27 cellular contexts compared by ENCODE assay signal in genomic region chr4:72471816-72472215, GRCh38.
"Had no signal": no experiment of that assay in that cellular context is flagged by ENCODE, and none has a peak within 500 bp of the region (broad histone marks: within the 10 kb centered on the region; RNA-seq: fewer than 3 reads in every experiment).

No MANE protein-coding gene starts in this region.

- H3K36me3 Mint-ChIP-seq: immature natural killer cell; memory B cell; naive thymus-derived CD4-positive, alpha-beta T cell; stimulated activated effector memory CD8-positive, alpha-beta T cell treated with anti-CD3 and anti-CD28 coated beads, Interleukin-12 subunit alpha, Interleukin-12 subunit beta, amount 100 ng/mL, for 72 hours had no signal

- H3K27ac Mint-ChIP-seq: immature natural killer cell; memory B cell; naive thymus-derived CD4-positive, alpha-beta T cell; nephron; stimulated activated effector memory CD8-positive, alpha-beta T cell treated with anti-CD3 and anti-CD28 coated beads, Interleukin-12 subunit alpha, Interleukin-12 subunit beta, amount 100 ng/mL, for 72 hours had no signal

- H3K9me3 ChIP-seq: gastrocnemius medialis, heart right ventricle, pancreas, stomach, thyroid gland, vagina had no signal

- H3K27me3 Mint-ChIP-seq: memory B cell had no signal

- DNase-seq: dorsolateral prefrontal cortex; effector CD4-positive, alpha-beta T cell; foreskin fibroblast; gastrocnemius medialis; heart right ventricle; hippocampal formation; immature natural killer cell; islet precursor cell; kidney glomerular epithelial cell; left ventricle myocardium superior; midbrain; naive thymus-derived CD4-positive, alpha-beta T cell; occipital lobe; pancreas; stimulated activated CD4-positive, alpha-beta T cell treated with anti-CD3 and anti-CD28 coated beads, Interleukin-2, amount 100 ng/mL, for 24 hours; stimulated activated CD4-positive, alpha-beta T cell treated with anti-CD3 and anti-CD28 coated beads, Interleukin-4, amount 100 ng/mL, for 24 hours; stimulated activated naive CD4-positive, alpha-beta T cell treated with Interleukin-2 at 50 U/mL for 16 hours; stomach; thyroid gland had no signal

- H3K4me1 ChIP-seq: gastrocnemius medialis, heart right ventricle, pancreas, stomach, thyroid gland, vagina had no signal

- H3K27me3 ChIP-seq: dorsolateral prefrontal cortex, gastrocnemius medialis, heart right ventricle, pancreas, stomach, thyroid gland, vagina had no signal

- H3K4me3 ChIP-seq: dorsolateral prefrontal cortex, gastrocnemius medialis, heart right ventricle, lung, pancreas, stomach, thyroid gland, vagina had no signal

- H3K4me3 Mint-ChIP-seq: immature natural killer cell; memory B cell; naive thymus-derived CD4-positive, alpha-beta T cell; nephron; stimulated activated effector memory CD8-positive, alpha-beta T cell treated with anti-CD3 and anti-CD28 coated beads, Interleukin-12 subunit alpha, Interleukin-12 subunit beta, amount 100 ng/mL, for 72 hours had no signal

- H3K36me3 ChIP-seq: gastrocnemius medialis, heart right ventricle, pancreas, stomach, thyroid gland, vagina had no signal

- ATAC-seq: esophagus mucosa; gastrocnemius medialis; heart right ventricle; left ventricle myocardium superior; naive thymus-derived CD4-positive, alpha-beta T cell; pancreas; sciatic nerve; stimulated activated effector memory CD8-positive, alpha-beta T cell treated with anti-CD3 and anti-CD28 coated beads, Interleukin-12 subunit alpha, Interleukin-12 subunit beta, amount 100 ng/mL, for 72 hours had no signal

- H3K27ac ChIP-seq: dorsolateral prefrontal cortex, epithelial cell of prostate, gastrocnemius medialis, heart right ventricle, pancreas, stomach, thyroid gland, vagina had no signal

- H3K4me1 Mint-ChIP-seq: immature natural killer cell; memory B cell; naive thymus-derived CD4-positive, alpha-beta T cell; nephron; stimulated activated effector memory CD8-positive, alpha-beta T cell treated with anti-CD3 and anti-CD28 coated beads, Interleukin-12 subunit alpha, Interleukin-12 subunit beta, amount 100 ng/mL, for 72 hours had no signal
